In genomic region chr15:77009646-77010311, GRCh38 we compare ENCODE assay signal across 1 cellular context.
TF ChIP-seq lines count a peak whose summit lies in the region.

No MANE protein-coding gene starts in this region.

TF ChIP-seq in K562, 482 proteins besides CTCF, POLR2A, EP300 and RAD21:
- TF ChIP-seq TBL1XR1 (IDR thresholded peaks at IDR 0.05; ENCODE audit: low read length in 2 of 2) (no peak), ZNF184 (CRISPR knock-in tag; IDR thresholded peaks at IDR 0.05) (no peak), HIVEP1 (CRISPR knock-in tag; IDR thresholded peaks at IDR 0.05) (no peak), CREM (IDR thresholded peaks at IDR 0.05; ENCODE audit: low read depth) (no peak), EGR1 (conservative IDR thresholded peaks at IDR 0.05) (0 out of 2 replicates have a peak, but pooled peaks have one; percentile 14)
